Comparison of ENCODE assay signal across 1 cellular context in the genomic region with DNA sequence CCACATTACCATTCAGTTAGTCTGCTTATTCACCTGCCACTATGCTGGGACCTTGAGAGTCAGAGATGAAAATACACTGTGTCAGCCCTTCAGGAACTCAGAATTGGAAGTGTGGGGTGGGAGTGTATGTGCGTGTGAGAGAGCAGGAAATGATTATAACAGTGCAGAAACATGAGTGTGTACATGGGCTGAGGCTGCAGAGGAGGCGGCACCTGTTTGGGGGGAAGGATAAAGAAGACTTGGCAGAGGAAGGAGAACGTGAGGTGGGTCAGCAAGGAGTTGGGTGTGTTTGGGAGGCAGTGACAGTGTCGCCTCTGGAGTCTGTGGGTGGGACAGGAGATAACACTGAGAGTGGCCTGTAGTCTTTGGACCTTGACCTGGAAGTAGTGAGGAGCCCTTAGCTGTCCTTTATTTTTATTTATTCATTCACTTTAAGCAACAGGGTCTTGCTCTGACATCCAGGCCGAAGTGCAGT.
TF ChIP-seq lines count a peak whose summit lies in the region.

No MANE protein-coding gene starts in this region.

TF ChIP-seq in GM23338, 12 proteins besides CTCF, POLR2A, EP300 and RAD21 (continued from another document):
- TF ChIP-seq, protein P1, sequence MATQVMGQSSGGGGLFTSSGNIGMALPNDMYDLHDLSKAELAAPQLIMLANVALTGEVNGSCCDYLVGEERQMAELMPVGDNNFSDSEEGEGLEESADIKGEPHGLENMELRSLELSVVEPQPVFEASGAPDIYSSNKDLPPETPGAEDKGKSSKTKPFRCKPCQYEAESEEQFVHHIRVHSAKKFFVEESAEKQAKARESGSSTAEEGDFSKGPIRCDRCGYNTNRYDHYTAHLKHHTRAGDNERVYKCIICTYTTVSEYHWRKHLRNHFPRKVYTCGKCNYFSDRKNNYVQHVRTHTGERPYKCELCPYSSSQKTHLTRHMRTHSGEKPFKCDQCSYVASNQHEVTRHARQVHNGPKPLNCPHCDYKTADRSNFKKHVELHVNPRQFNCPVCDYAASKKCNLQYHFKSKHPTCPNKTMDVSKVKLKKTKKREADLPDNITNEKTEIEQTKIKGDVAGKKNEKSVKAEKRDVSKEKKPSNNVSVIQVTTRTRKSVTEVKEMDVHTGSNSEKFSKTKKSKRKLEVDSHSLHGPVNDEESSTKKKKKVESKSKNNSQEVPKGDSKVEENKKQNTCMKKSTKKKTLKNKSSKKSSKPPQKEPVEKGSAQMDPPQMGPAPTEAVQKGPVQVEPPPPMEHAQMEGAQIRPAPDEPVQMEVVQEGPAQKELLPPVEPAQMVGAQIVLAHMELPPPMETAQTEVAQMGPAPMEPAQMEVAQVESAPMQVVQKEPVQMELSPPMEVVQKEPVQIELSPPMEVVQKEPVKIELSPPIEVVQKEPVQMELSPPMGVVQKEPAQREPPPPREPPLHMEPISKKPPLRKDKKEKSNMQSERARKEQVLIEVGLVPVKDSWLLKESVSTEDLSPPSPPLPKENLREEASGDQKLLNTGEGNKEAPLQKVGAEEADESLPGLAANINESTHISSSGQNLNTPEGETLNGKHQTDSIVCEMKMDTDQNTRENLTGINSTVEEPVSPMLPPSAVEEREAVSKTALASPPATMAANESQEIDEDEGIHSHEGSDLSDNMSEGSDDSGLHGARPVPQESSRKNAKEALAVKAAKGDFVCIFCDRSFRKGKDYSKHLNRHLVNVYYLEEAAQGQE (IDR thresholded peaks at IDR 0.05; ENCODE audit: unreplicated experiment) = no peak
- no peak for TF ChIP-seq POLR2AphosphoS5 (IDR thresholded peaks at IDR 0.05; ENCODE audit: low read depth)
- TF ChIP-seq EZH2 (IDR thresholded peaks at IDR 0.05; ENCODE audit: low read depth, unreplicated experiment) = no peak
- no peak for TF ChIP-seq ZNF114 (CRISPR knock-in tag; IDR thresholded peaks at IDR 0.05)
